ENCODE assay signal across 8 cellular contexts in the genomic region with DNA sequence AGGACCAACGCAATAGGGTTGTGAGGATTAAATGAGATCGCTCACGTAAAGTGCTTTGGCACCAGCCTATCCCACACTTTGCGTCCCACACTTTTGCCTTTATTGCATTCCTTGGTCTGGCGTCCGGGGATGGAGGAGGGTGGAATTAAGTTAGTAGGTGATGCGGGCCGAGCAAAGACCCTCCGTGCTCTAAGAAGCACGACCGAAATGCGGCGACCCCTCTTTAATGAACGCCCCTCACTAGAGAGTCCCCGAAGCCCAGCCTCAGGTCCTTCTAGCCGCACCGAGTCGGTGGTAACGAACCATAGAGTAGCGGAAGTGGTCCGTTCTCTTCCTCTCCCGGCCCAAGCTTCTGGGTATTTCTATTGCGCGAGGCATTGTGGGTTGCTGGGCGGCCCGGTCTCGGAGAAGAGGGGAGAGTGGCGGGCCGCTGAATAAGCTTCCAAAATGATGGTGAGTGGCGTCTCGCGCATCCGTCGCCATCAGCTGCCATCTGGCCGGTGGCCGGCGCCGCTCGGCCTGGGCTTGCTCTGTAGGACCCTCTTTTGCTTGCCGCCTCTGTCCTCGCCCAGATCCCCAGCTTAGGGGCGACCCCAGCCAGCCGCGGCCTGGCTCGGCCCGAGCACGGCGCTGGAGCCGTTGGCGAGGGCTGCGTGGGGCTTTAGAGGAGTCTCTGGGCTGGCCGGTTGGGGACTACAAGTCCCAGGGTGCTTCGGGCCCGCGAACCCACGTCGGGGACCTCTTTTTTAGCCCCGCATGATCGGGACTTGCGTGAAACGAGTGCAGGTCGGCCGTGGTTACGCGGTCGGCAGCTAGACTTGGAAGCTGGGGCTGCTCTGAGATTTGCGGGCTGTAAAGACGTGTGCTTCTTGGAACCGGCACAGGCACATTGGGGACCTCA. TPM values are rescaled to one million over a fixed set of nuclear protein-coding genes. Genes with fewer than 3 reads are reported as not detected.
DNase-seq lines count a peak whose midpoint lies in the region; ATAC-seq and FAIRE-seq lines count a peak whose summit lies in the region.

A gene (plus strand): TSS at position 377 of the 901 bp plus-strand sequence. CDS start 71 bp downstream, at position 448.

- WGBS in mesenchymal stem cell = under 1% methylated on average over 65 of the region's 69 CpGs

- peak within 1 kb of the TSS in 1 of 2 experiments; percentile 33 for H2BK12ac ChIP-seq in mesenchymal stem cell (ENCODE audit: low read length in 2 of 2)

- H3K9me3 ChIP-seq in mesenchymal stem cell (ENCODE audit: control insufficient read depth, low read length) = no peaks in the 10 kb centered on the region

- H3K4me1 Mint-ChIP-seq in effector memory CD8-positive, alpha-beta T cell (ENCODE audit: low read depth in 2 of 2) = peaks cover 29 to 33% of the 10 kb centered on the region in 2 donors

- H3K4me3 Mint-ChIP-seq in effector memory CD8-positive, alpha-beta T cell = peak within 1 kb of the TSS; percentile 96 to 99

- peak; percentile 61 for ATAC-seq in GM21367 (IDR thresholded peaks at IDR 0.05; ENCODE audit: unreplicated experiment)
- peak; percentile 75 for ATAC-seq in effector memory CD8-positive, alpha-beta T cell (replicated peaks)

- no peaks in the 10 kb centered on the region for H3K27me3 ChIP-seq in mesenchymal stem cell (ENCODE audit: control insufficient read depth in 1 of 2, insufficient read depth in 1 of 2, low read length in 2 of 2)

- peak within 1 kb of the TSS; percentile 100 for H2BK5ac ChIP-seq in mesenchymal stem cell (ENCODE audit: low read depth, low read length, poor library complexity, severe bottlenecking)

- H3K4ac ChIP-seq in mesenchymal stem cell (ENCODE audit: low read depth in 1 of 2, low read length in 2 of 2) = peak within 1 kb of the TSS; percentile 61 to 93

- peak within 1 kb of the TSS; percentile 97 to 98 for H3K27ac Mint-ChIP-seq in effector memory CD8-positive, alpha-beta T cell

- peak within 1 kb of the TSS; percentile 89 for H3K27ac ChIP-seq in mesenchymal stem cell (ENCODE audit: low read length, poor library complexity, severe bottlenecking)

- peak within 1 kb of the TSS; percentile 87 for H2AFZ ChIP-seq in mesenchymal stem cell (ENCODE audit: low read depth, low read length)

- DNase-seq in COLO829 (ENCODE audit: low spot score) (peak; percentile 86), HTR-8/SVneo (ENCODE audit: insufficient read length, low spot score) (peak; percentile 84), NOMO-1 treated with DMSO at 0.1 percent for 48 hours (lab: John Stamatoyannopoulos, UW; ENCODE audit: unreplicated experiment) (peak; percentile 91), mesenchymal stem cell (peak; percentile 95)
- DNase-seq in activated CD8-positive, alpha-beta memory T cell treated with anti-CD3 and anti-CD28 coated beads for 4 hours (ENCODE audit: low read depth in 2 of 2) = peak; percentile 70 to 79
- peak; percentile 83 to 87 (median 87) for DNase-seq in effector memory CD8-positive, alpha-beta T cell
- peak; percentile 66 for DNase-seq in stimulated activated CD8-positive, alpha-beta memory T cell treated with anti-CD3 and anti-CD28 coated beads, Interleukin-12 subunit alpha, Interleukin-12 subunit beta, amount 100 ng/mL, for 24 hours (ENCODE audit: extremely low read depth)

- peak within 1 kb of the TSS; percentile 50 for H2BK15ac ChIP-seq in mesenchymal stem cell (ENCODE audit: low read depth, poor library complexity, severe bottlenecking)

- no peak for FAIRE-seq in HTR-8/SVneo (lab: Jason Lieb, UNC)

- peaks cover 10% of the 10 kb centered on the region for H3K79me1 ChIP-seq in mesenchymal stem cell (replicated peaks; ENCODE audit: low read length, poor library complexity, severe bottlenecking)

- H3K4me1 ChIP-seq in mesenchymal stem cell (ENCODE audit: control insufficient read depth, insufficient read depth, low read depth, low read length) = peaks cover 14% of the 10 kb centered on the region

- H2AK5ac ChIP-seq in mesenchymal stem cell (ENCODE audit: low read length, severe bottlenecking) = no peak within 1 kb of the TSS

- peak within 1 kb of the TSS; percentile 90 for H4K91ac ChIP-seq in mesenchymal stem cell (ENCODE audit: low read length)

- H3K9me3 Mint-ChIP-seq in effector memory CD8-positive, alpha-beta T cell = no peaks in the 10 kb centered on the region

- peak within 1 kb of the TSS; percentile 84 to 89 for H3K4me3 ChIP-seq in mesenchymal stem cell (ENCODE audit: insufficient read depth in 1 of 2, low read depth in 1 of 2, low read length in 2 of 2)

- H3K23ac ChIP-seq in mesenchymal stem cell (ENCODE audit: low read length in 2 of 2) = peak within 1 kb of the TSS in 1 of 2 experiments; percentile 85

- H3K14ac ChIP-seq in mesenchymal stem cell (ENCODE audit: low read length in 2 of 2) = peak within 1 kb of the TSS in 1 of 2 experiments; percentile 93

- peak within 1 kb of the TSS; percentile 96 for H3K9ac ChIP-seq in mesenchymal stem cell (ENCODE audit: low read length)

- H3K27me3 Mint-ChIP-seq in effector memory CD8-positive, alpha-beta T cell = no peaks in the 10 kb centered on the region

- H4K8ac ChIP-seq in mesenchymal stem cell (ENCODE audit: low read length) = peak within 1 kb of the TSS; percentile 98

- peak within 1 kb of the TSS; percentile 92 for H3K4me2 ChIP-seq in mesenchymal stem cell (ENCODE audit: low read length, poor library complexity, severe bottlenecking)

- peaks cover 2 to 12% of the 10 kb centered on the region in 2 experiments for H3K36me3 ChIP-seq in mesenchymal stem cell (ENCODE audit: control insufficient read depth in 1 of 2, insufficient read depth in 2 of 2, low read depth in 1 of 2, low read length in 2 of 2)

- peak within 1 kb of the TSS; percentile 93 to 97 for H3K18ac ChIP-seq in mesenchymal stem cell (ENCODE audit: low read depth in 1 of 2, low read length in 2 of 2)

- no peak within 1 kb of the TSS for H2BK120ac ChIP-seq in mesenchymal stem cell (ENCODE audit: low read depth, low read length)

- H3K36me3 Mint-ChIP-seq in effector memory CD8-positive, alpha-beta T cell (ENCODE audit: insufficient read depth) = peaks cover 27% of the 10 kb centered on the region

RNA-seq across cellular contexts. Expression of the gene that starts here (rescaled TPM):
- 270 TPM for polyA plus RNA-seq in mesenchymal stem cell (2013, experiment 1 of 2)
- 269 TPM for polyA plus RNA-seq in mesenchymal stem cell (2013, experiment 2 of 2)

Comparison
In these comparisons a context has a peak if more than half of its experiments do, and no peak if none do; other contexts are left out.
1. Peak in every context shown above with its lines: DNase-seq, ATAC-seq, H3K4me3 ChIP-seq and H3K27ac ChIP-seq.